In the genomic region with DNA sequence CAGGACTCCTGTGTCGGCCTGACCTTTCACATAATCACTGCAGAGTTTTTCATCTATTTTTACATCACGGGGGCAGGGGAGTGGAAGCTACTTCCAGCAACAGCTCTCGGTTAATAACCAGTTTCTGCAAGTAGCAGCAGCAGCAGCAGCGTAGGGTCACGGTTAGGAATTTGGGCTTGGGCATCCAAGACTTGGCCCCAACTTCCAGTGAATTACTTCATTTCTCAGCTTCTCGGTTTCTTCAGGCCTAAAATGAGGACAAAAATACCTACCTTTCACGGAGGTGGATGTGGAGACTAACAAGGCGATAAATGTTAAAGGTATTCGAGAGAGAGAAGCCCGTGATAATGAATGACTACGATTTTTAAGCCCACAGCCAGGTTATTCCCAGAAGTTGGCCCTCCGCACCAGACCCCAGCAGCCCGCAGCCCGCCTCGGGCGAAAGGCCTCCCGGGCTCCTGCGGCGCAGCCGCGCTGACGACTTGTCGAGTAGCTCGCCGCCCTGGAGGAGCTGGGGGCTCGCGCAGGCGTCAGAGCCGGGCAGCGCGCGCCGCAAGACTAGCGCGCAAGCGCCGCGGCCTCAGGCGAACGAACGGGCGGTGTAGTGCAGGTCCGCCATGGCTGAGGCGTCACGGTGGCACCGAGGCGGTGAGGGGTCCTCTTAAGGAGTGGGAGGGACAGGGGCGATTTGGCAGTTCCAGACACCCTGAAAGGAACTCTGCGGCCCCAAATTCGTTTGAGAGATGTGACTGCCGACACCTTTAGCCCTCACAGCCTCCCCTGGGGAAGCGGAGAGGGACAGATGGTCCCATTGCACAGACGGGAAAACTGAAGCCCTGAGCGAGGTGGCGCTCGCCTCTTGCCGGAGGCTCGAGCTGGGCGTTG, we compare ENCODE assay signal across 8 cellular contexts. TPM values are rescaled to one million over a fixed set of nuclear protein-coding genes. Genes with fewer than 3 reads are reported as not detected.
A peak's percentile ranks its signal among the peaks of the same experiment; 100 is the strongest.
DNase-seq lines count a peak whose midpoint lies in the region; ATAC-seq, FAIRE-seq and TF ChIP-seq lines count a peak whose summit lies in the region.

A gene (plus strand): TSS at position 583 of the 885 bp plus-strand sequence. CDS start 35 bp downstream, at position 618.

- H2AFZ ChIP-seq in endothelial cell of umbilical vein (ENCODE audit: low read depth, low read length), result peak within 1 kb of the TSS; percentile 83

- no peaks in the 10 kb centered on the region for H3K79me2 ChIP-seq in endothelial cell of umbilical vein (ENCODE audit: control insufficient read depth, insufficient read depth, low read length)

- H3K9me1 ChIP-seq in endothelial cell of umbilical vein (replicated peaks; ENCODE audit: control insufficient read depth, extremely low read depth, insufficient read depth, low read length), result no peaks in the 10 kb centered on the region

- H3K27ac ChIP-seq in HEK293 (ENCODE audit: extremely low read depth, low read depth, low read length) (peak within 1 kb of the TSS; percentile 59), endothelial cell of umbilical vein (ENCODE audit: insufficient read depth, low read depth, low read length) (peak within 1 kb of the TSS; percentile 9), RWPE1 (no peak within 1 kb of the TSS)

- H3K4me3 Mint-ChIP-seq in activated CD8-positive, alpha-beta memory T cell treated with anti-CD3 and anti-CD28 coated beads, Interleukin-2, amount 10 ng/mL, durations not matched to agents 7 days and 5 days, result peak within 1 kb of the TSS; percentile 81

- peak; percentile 99 for ATAC-seq in activated CD8-positive, alpha-beta memory T cell treated with anti-CD3 and anti-CD28 coated beads, Interleukin-2, amount 10 ng/mL, durations not matched to agents 7 days and 5 days

- no peaks in the 10 kb centered on the region for H3K9me3 Mint-ChIP-seq in activated CD8-positive, alpha-beta memory T cell treated with anti-CD3 and anti-CD28 coated beads, Interleukin-2, amount 10 ng/mL, durations not matched to agents 7 days and 5 days (ENCODE audit: low read depth)

- H3K4me3 ChIP-seq in GM06990 (replicated peaks; ENCODE audit: low read depth, low read length) (peak within 1 kb of the TSS; percentile 65), HEK293 (ENCODE audit: low read depth, low read length) (peak within 1 kb of the TSS; percentile 56), endothelial cell of umbilical vein (replicated peaks in 1 of 3; ENCODE audit: insufficient read depth in 1 of 3, low read depth in 1 of 3, low read length in 3 of 3) (peak within 1 kb of the TSS in 2 of 3 experiments; percentile 25 to 53), mononuclear cell (ENCODE audit: low read length) (peak within 1 kb of the TSS; percentile 49)

- dilution Hi-C loops in endothelial cell of umbilical vein (cut with MboI; ENCODE audit: extremely low pct_ligation_motif_present, low sequenced_read_pairs), result no loop called here

- TF ChIP-seq CTCF in GM06990 (IDR thresholded peaks at IDR 0.05; ENCODE audit: insufficient read depth, low read length, poor library complexity, severe bottlenecking) (peak; percentile 50), HEK293 (tag by site-specific recombination; IDR thresholded peaks at IDR 0.05) (peak; percentile 46; the same call in 1 of the 2 replicates), endothelial cell of umbilical vein (IDR thresholded peaks at IDR 0.05; ENCODE audit: extremely low read depth in 1 of 2, insufficient read depth in 1 of 2, low read depth in 1 of 2, low read length in 2 of 2) (peak in 1 of 2 donors; percentile 13), RWPE1 (conservative IDR thresholded peaks at IDR 0.05; ENCODE audit: low read depth) (no peak)

- POLR2A ChIA-PET in HEK293 (lab: Yijun Ruan, JAX) (interaction anchor here (1.0 to 1.5 kb wide), 5 partner anchors 9 to 136 kb away, joined by 3 to 10 read pairs (median 5); no protein-coding TSS in a partner anchor), endothelial cell of umbilical vein (lab: Charles Lee) (interaction anchor here (1.1 to 1.4 kb wide), 2 partner anchors 10 to 136 kb away, joined by 3 to 4 read pairs; no protein-coding TSS in a partner anchor), RWPE1 (lab: Yijun Ruan, JAX; ENCODE audit: low non-redundant PET) (no interaction called here)

- H3K4me1 ChIP-seq in HEK293 (ENCODE audit: control insufficient read depth, insufficient read depth, low read length) (peaks cover 11% of the 10 kb centered on the region), endothelial cell of umbilical vein (ENCODE audit: control insufficient read depth, extremely low read depth, insufficient read depth, low read length) (peaks cover 13% of the 10 kb centered on the region), mononuclear cell (ENCODE audit: insufficient read depth, low read length) (peaks cover 14% of the 10 kb centered on the region)

- peak; percentile 47 for FAIRE-seq in endothelial cell of umbilical vein (lab: Jason Lieb, UNC)

- intact Hi-C loops in endothelial cell of umbilical vein (cut with micrococcal nuclease), result loop anchor here (5.0 kb wide), 1 partner anchor 108 kb away; no protein-coding TSS in a partner anchor

- peaks cover 8% of the 10 kb centered on the region for H3K27me3 Mint-ChIP-seq in activated CD8-positive, alpha-beta memory T cell treated with anti-CD3 and anti-CD28 coated beads, Interleukin-2, amount 10 ng/mL, durations not matched to agents 7 days and 5 days

- BruUV-seq in endothelial cell of umbilical vein (replicated peaks; lab: Mats Ljungman, UMichigan), result TSS peak; percentile 84

- TF ChIP-seq POLR2A in endothelial cell of umbilical vein (IDR thresholded peaks at IDR 0.05; ENCODE audit: low read depth, low read length), result no peak

- CTCF ChIA-PET in HEK293 (lab: Yijun Ruan, JAX), result interaction anchor here (0.8 to 2.6 kb wide), 5 partner anchors 23 to 180 kb away, joined by 3 to 8 read pairs (median 4); no protein-coding TSS in a partner anchor
- CTCF ChIA-PET in activated CD8-positive, alpha-beta memory T cell treated with anti-CD3 and anti-CD28 coated beads, Interleukin-2, amount 10 ng/mL, durations not matched to agents 7 days and 5 days (lab: Charles Lee), result interaction anchor here (0.6 to 1.6 kb wide), 11 partner anchors 8 to 259 kb away, joined by 3 to 4 read pairs (median 3); no protein-coding TSS in a partner anchor
- CTCF ChIA-PET in endothelial cell of umbilical vein (lab: Charles Lee), result interaction anchor here (0.5 to 2.4 kb wide), 9 partner anchors 10 to 180 kb away, joined by 3 to 15 read pairs (median 4); no protein-coding TSS in a partner anchor
- CTCF ChIA-PET in RWPE1 (lab: Yijun Ruan, JAX), result interaction anchor here (0.6 to 1.0 kb wide), 3 partner anchors 58 to 110 kb away, joined by 3 to 4 read pairs (median 3); no protein-coding TSS in a partner anchor

- no peaks in the 10 kb centered on the region for H3K36me3 ChIP-seq in GM06990 (ENCODE audit: control insufficient read depth, insufficient read depth, low read length)
- H3K36me3 ChIP-seq in HEK293 (ENCODE audit: control insufficient read depth in 2 of 2, insufficient read depth in 1 of 2, low read length in 2 of 2), result no peaks in the 10 kb centered on the region; a peak in 1 of 3 replicates
- no peaks in the 10 kb centered on the region for H3K36me3 ChIP-seq in endothelial cell of umbilical vein (ENCODE audit: control insufficient read depth in 2 of 2, extremely low read depth in 1 of 2, insufficient read depth in 2 of 2, low read length in 2 of 2)

- H3K27me3 ChIP-seq in GM06990 (replicated peaks; ENCODE audit: control insufficient read depth, insufficient read depth, low read length) (no peaks in the 10 kb centered on the region), endothelial cell of umbilical vein (ENCODE audit: control insufficient read depth in 2 of 2, insufficient read depth in 2 of 2, low read length in 2 of 2) (no peaks in the 10 kb centered on the region), mononuclear cell (ENCODE audit: insufficient read depth, low read length) (no peaks in the 10 kb centered on the region)

- DNase-seq in GM06990 (ENCODE audit: extremely low read depth, insufficient read length) (peak; percentile 97), NCI-H2227 treated with DMSO at 0.1 percent for 48 hours (lab: John Stamatoyannopoulos, UW) (peak; percentile 13), endothelial cell of umbilical vein (ENCODE audit: low read depth, low spot score) (peak; percentile 82), RWPE1 (ENCODE audit: low spot score) (no peak)
- peak; percentile 90 for DNase-seq in activated CD8-positive, alpha-beta memory T cell treated with anti-CD3 and anti-CD28 coated beads, Interleukin-2, amount 10 ng/mL, durations not matched to agents 7 days and 5 days
- DNase-seq in stimulated activated CD8-positive, alpha-beta memory T cell treated with anti-CD3 and anti-CD28 coated beads, Interleukin-2, amount 100 ng/mL, for 48 hours (ENCODE audit: low read depth in 2 of 2), result peak; percentile 76 to 77

- H4K20me1 ChIP-seq in endothelial cell of umbilical vein (replicated peaks; ENCODE audit: control insufficient read depth, extremely low read depth, insufficient read depth, low read length), result no peaks in the 10 kb centered on the region

- H3K4me2 ChIP-seq in endothelial cell of umbilical vein (ENCODE audit: insufficient read depth, low read length), result peak within 1 kb of the TSS; percentile 51

- H3K27ac Mint-ChIP-seq in activated CD8-positive, alpha-beta memory T cell treated with anti-CD3 and anti-CD28 coated beads, Interleukin-2, amount 10 ng/mL, durations not matched to agents 7 days and 5 days, result peak within 1 kb of the TSS; percentile 93

- H3K36me3 Mint-ChIP-seq in activated CD8-positive, alpha-beta memory T cell treated with anti-CD3 and anti-CD28 coated beads, Interleukin-2, amount 10 ng/mL, durations not matched to agents 7 days and 5 days, result no peaks in the 10 kb centered on the region

- H3K9me3 ChIP-seq in HEK293 (ENCODE audit: control insufficient read depth, insufficient read depth, low read depth, low read length) (no peaks in the 10 kb centered on the region), endothelial cell of umbilical vein (replicated peaks; ENCODE audit: control insufficient read depth, insufficient read depth, low read length) (no peaks in the 10 kb centered on the region), mononuclear cell (ENCODE audit: low read depth, low read length) (no peaks in the 10 kb centered on the region)

- peak within 1 kb of the TSS; percentile 58 for H3K9ac ChIP-seq in endothelial cell of umbilical vein (replicated peaks; ENCODE audit: extremely low read depth, insufficient read depth, low read length)

- H3K4me1 Mint-ChIP-seq in activated CD8-positive, alpha-beta memory T cell treated with anti-CD3 and anti-CD28 coated beads, Interleukin-2, amount 10 ng/mL, durations not matched to agents 7 days and 5 days, result peaks cover 23% of the 10 kb centered on the region

RNA-seq across cellular contexts. Expression of the gene that starts here (rescaled TPM):
- under 1 TPM in 1 of 2 experiments, not detected in 1; 0.38 TPM for total RNA-seq in activated CD8-positive, alpha-beta memory T cell treated with anti-CD3 and anti-CD28 coated beads, Interleukin-2, amount 10 ng/mL, durations not matched to agents 7 days and 5 days
- not detected in 2 replicates for total RNA-seq in endothelial cell of umbilical vein
- polyA plus RNA-seq in endothelial cell of umbilical vein, result not detected in 2 replicates
- not detected in 2 replicates for polyA plus RNA-seq in endothelial cell of umbilical vein (2011; cell fraction: cytosol; rRNA removed)
- not detected in 2 replicates for polyA plus RNA-seq in endothelial cell of umbilical vein (2011; cell fraction: nucleus; rRNA removed)
- not detected in 2 replicates for polyA plus RNA-seq in endothelial cell of umbilical vein (2012)
- polyA minus RNA-seq in endothelial cell of umbilical vein, result not detected in 2 replicates
- polyA minus RNA-seq in endothelial cell of umbilical vein (2011; cell fraction: cytosol; rRNA and poly(A)+ RNA removed), result not detected
- polyA minus RNA-seq in endothelial cell of umbilical vein (2011; cell fraction: nucleus; rRNA and poly(A)+ RNA removed), result not detected in 2 replicates
- total RNA-seq in mononuclear cell, result not detected

Comparison
In these comparisons a context has a peak if more than half of its experiments do, and no peak if none do; other contexts are left out.
1. Peak in DNase-seq and ATAC-seq in activated CD8-positive, alpha-beta memory T cell treated with anti-CD3 and anti-CD28 coated beads, Interleukin-2, amount 10 ng/mL, durations not matched to agents 7 days and 5 days; RNA of the gene not detected or under 1 TPM.
2. Peak in DNase-seq, H3K4me3 ChIP-seq, H3K27ac ChIP-seq, H3K9ac ChIP-seq and H3K4me2 ChIP-seq in endothelial cell of umbilical vein; RNA of the gene not detected or under 1 TPM.